ENCODE assay signal across 29 cellular contexts in the genomic region with DNA sequence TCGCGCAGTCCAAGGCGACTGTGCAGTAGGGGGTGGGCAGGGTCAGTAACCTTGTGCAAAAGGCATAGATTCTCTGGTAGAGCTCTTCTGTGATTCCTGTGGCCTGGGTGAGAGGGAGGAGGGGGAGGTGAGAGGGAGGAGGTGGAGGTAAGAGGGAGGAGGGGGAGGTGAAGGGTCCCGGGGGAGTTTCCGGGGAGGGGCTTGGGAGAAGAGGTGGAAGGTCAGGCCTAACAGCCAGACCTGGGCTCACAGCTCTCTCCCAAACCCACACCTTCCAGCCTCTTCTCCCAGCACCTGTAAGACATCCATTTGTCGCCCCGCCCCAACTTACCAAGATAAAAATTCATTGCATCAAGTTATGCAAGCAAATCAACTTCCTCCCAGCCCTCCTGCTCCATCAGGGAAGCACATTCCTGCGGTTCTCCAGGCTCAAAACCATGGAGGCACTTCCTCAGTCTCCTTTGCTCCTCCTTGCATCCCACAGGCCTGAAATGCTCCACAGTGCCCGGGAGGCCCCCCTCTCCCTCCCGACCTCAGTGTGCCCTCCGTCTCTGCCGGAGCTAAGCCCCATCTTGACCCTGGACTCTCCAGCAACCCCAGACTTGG. TPM values are rescaled to one million over a fixed set of nuclear protein-coding genes. Genes with fewer than 3 reads are reported as not detected.
DNase-seq lines count a peak whose midpoint lies in the region; ATAC-seq and TF ChIP-seq lines count a peak whose summit lies in the region.
"Had no signal": no experiment of that assay in that cellular context is flagged by ENCODE, and none has a peak within 500 bp of the region (broad histone marks: within the 10 kb centered on the region; RNA-seq: fewer than 3 reads in every experiment).

No MANE protein-coding gene starts in this region.

- no peak overlapping the region for H3K9ac ChIP-seq in iPS-18a (ENCODE audit: low read length)

- peaks cover 20% of the 10 kb centered on the region for H3K4me1 Mint-ChIP-seq in nephron progenitor cell
- H3K4me1 Mint-ChIP-seq: B cell had no signal

- H3K27me3 ChIP-seq in right atrium auricular region (no peaks in the 10 kb centered on the region), iPS-18a (ENCODE audit: control insufficient read depth, insufficient read depth, low read length) (no peaks in the 10 kb centered on the region)

- TF ChIP-seq CTCF in right atrium auricular region (IDR thresholded peaks at IDR 0.05) (no peak), nephron progenitor cell (IDR thresholded peaks at IDR 0.05) (no peak)

- H3K4me3 Mint-ChIP-seq in nephron progenitor cell = peak overlapping the region; percentile 61
- H3K4me3 Mint-ChIP-seq: B cell; CD8-positive, alpha-beta T cell; natural killer cell treated with Interleukin-12 subunit alpha and Interleukin-12 subunit beta and Interleukin-15 and Interleukin-18, amount 100 ng/mL, for 72 hours had no signal

- no peaks in the 10 kb centered on the region for H3K9me3 Mint-ChIP-seq in nephron progenitor cell
- H3K9me3 Mint-ChIP-seq: CD8-positive, alpha-beta T cell; natural killer cell treated with Interleukin-12 subunit alpha and Interleukin-12 subunit beta and Interleukin-15 and Interleukin-18, amount 100 ng/mL, for 72 hours had no signal

- H3K4me3 ChIP-seq in right atrium auricular region = no peak overlapping the region
- no peak overlapping the region for H3K4me3 ChIP-seq in iPS-18a (ENCODE audit: low read length)
- H3K4me3 ChIP-seq: heart left ventricle, left ventricle myocardium inferior, MG63, spleen, upper lobe of right lung had no signal

- H3K27ac ChIP-seq in right atrium auricular region = no peak overlapping the region
- peak overlapping the region; percentile 17 for H3K27ac ChIP-seq in iPS-18a (ENCODE audit: low read length)
- H3K27ac ChIP-seq: heart left ventricle, left ventricle myocardium inferior, spleen, upper lobe of right lung had no signal

- no peaks in the 10 kb centered on the region for H3K36me3 Mint-ChIP-seq in nephron progenitor cell (ENCODE audit: low read depth)
- H3K36me3 Mint-ChIP-seq: CD8-positive, alpha-beta T cell; natural killer cell treated with Interleukin-12 subunit alpha and Interleukin-12 subunit beta and Interleukin-15 and Interleukin-18, amount 100 ng/mL, for 72 hours had no signal

- no peak for ATAC-seq in left ventricle myocardium superior
- ATAC-seq in GM19351 (IDR thresholded peaks at IDR 0.05; ENCODE audit: unreplicated experiment) = no peak
- ATAC-seq in left cardiac atrium = no peak
- ATAC-seq: CD8-positive, alpha-beta T cell; natural killer cell treated with Interleukin-12 subunit alpha and Interleukin-12 subunit beta and Interleukin-15 and Interleukin-18, amount 100 ng/mL, for 72 hours had no signal

- no peaks in the 10 kb centered on the region for H3K36me3 ChIP-seq in right atrium auricular region
- no peaks in the 10 kb centered on the region for H3K36me3 ChIP-seq in iPS-18a (ENCODE audit: control insufficient read depth, low read depth, low read length)
- H3K36me3 ChIP-seq: MG63, upper lobe of right lung had no signal

- H3K4me1 ChIP-seq in right atrium auricular region (no peaks in the 10 kb centered on the region), iPS-18a (ENCODE audit: control insufficient read depth, low read depth, low read length) (peaks cover 11% of the 10 kb centered on the region)
- H3K4me1 ChIP-seq: spleen, upper lobe of right lung had no signal

- peak overlapping the region; percentile 84 for H3K27ac Mint-ChIP-seq in nephron progenitor cell
- H3K27ac Mint-ChIP-seq: B cell; CD8-positive, alpha-beta T cell; natural killer cell treated with Interleukin-12 subunit alpha and Interleukin-12 subunit beta and Interleukin-15 and Interleukin-18, amount 100 ng/mL, for 72 hours had no signal

- intact Hi-C loops in left ventricle myocardium superior (cut with micrococcal nuclease) = no loop called here
- intact Hi-C loops in left cardiac atrium (cut with DNase I) = loop anchor here in 1 of 2 donors (5.0 kb wide), 1 partner anchor 45 kb away; no protein-coding TSS in a partner anchor

- no peaks in the 10 kb centered on the region for H3K9me3 ChIP-seq in right atrium auricular region
- H3K9me3 ChIP-seq in iPS-18a (ENCODE audit: control insufficient read depth, low read depth, low read length) = no peaks in the 10 kb centered on the region
- H3K9me3 ChIP-seq: heart left ventricle, left ventricle myocardium inferior, MG63, spleen, upper lobe of right lung had no signal

- peak; percentile 21 for DNase-seq in right atrium auricular region (ENCODE audit: low spot score)
- no peak for DNase-seq in left ventricle myocardium superior
- DNase-seq in nephron progenitor cell = no peak
- no peak for DNase-seq in T1000 (lab: John Stamatoyannopoulos, UW)
- DNase-seq in NCI-H1436 (lab: John Stamatoyannopoulos, UW) = no peak
- no peak for DNase-seq in left cardiac atrium
- DNase-seq: activated CD4-positive, alpha-beta T cell treated with anti-CD3 and anti-CD28 coated beads, Interleukin-2, amount 50 U/mL, for 48 hours; activated gamma-delta T cell treated with Interleukin-2 at 50 U/mL for 16 hours; cortex of kidney; foreskin fibroblast; KBM-7; left ventricle myocardium inferior; MG63; NCI-H2029; NCI-H748 treated with DMSO at 0.1 percent for 48 hours; retina; spleen; substantia nigra; upper lobe of right lung had no signal

- H3K27me3 Mint-ChIP-seq in nephron progenitor cell (ENCODE audit: low read depth, poor library complexity) = peaks cover 27% of the 10 kb centered on the region
- H3K27me3 Mint-ChIP-seq: B cell; natural killer cell treated with Interleukin-12 subunit alpha and Interleukin-12 subunit beta and Interleukin-15 and Interleukin-18, amount 100 ng/mL, for 72 hours had no signal

RNA-seq across cellular contexts. Expression of a gene that starts 30.6 kb away (rescaled TPM):
- under 1 TPM in 1 of 2 donors, not detected in 1; 0.51 TPM for total RNA-seq in right atrium auricular region
- 1.4 TPM for total RNA-seq in left ventricle myocardium superior
- total RNA-seq in left cardiac atrium = 1 to 10 TPM in 1 of 2 donors, under 1 TPM in 1; 0.79 to 1.1 TPM
- total RNA-seq: A172, astrocyte, osteoblast had no signal

RNA-seq across cellular contexts. Expression of a gene that starts 37.8 kb away (rescaled TPM):
- total RNA-seq in right atrium auricular region = under 1 TPM in 1 of 2 donors, not detected in 1; 0.12 TPM
- not detected for total RNA-seq in left ventricle myocardium superior
- total RNA-seq in left cardiac atrium = not detected
- total RNA-seq: A172; astrocyte; cardiac septum; CD8-positive, alpha-beta T cell; left ventricle myocardium inferior; osteoblast had no signal
